ENCODE assay signal across 34 cellular contexts in the genomic region with DNA sequence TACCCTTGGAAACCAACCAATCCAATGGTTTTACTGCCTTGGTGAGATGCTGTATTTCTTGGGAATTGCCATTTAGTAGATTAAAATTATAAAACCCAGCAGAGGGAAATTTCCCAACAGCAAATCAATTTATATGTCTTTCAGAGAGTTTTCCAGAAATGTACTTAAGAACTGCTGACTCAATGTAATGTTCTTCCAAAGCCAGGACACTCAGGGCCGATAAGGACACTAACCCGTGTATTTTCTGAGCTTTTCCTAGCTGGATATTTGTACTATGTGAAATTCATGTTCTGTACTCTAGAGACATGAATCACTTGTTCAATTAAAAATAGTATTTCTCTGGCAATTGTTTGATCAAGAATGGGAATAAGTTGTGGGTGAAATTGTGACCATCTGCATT.
"Had no signal": no experiment of that assay in that cellular context is flagged by ENCODE, and none has a peak within 500 bp of the region (broad histone marks: within the 10 kb centered on the region; RNA-seq: fewer than 3 reads in every experiment).

No MANE protein-coding gene starts in this region.

- H3K27ac Mint-ChIP-seq: activated B cell treated with CpG ODN at 0.5 μM for 24 hours; activated CD4-positive, alpha-beta memory T cell treated with anti-CD3 and anti-CD28 coated beads for 36 hours; activated CD4-positive, alpha-beta T cell treated with anti-CD3 and anti-CD28 coated beads for 36 hours; activated CD4-positive, alpha-beta T cell treated with anti-CD3 and anti-CD28 coated beads, Interleukin-2, amount 10 ng/mL, durations not matched to agents 24 days and 14 days; activated CD8-positive, alpha-beta memory T cell treated with anti-CD3 and anti-CD28 coated beads, Interleukin-2, amount 10 ng/mL, durations not matched to agents 7 days and 5 days; activated CD8-positive, alpha-beta T cell treated with anti-CD3 and anti-CD28 coated beads, Interleukin-2, amount 10 ng/mL, durations not matched to agents 7 days and 5 days; activated naive CD4-positive, alpha-beta T cell treated with anti-CD3 and anti-CD28 coated beads for 36 hours; activated naive CD4-positive, alpha-beta T cell treated with anti-CD3 and anti-CD28 coated beads, Interleukin-2, amount 50 U/mL, for 24 hours; activated naive CD8-positive, alpha-beta T cell treated with anti-CD3 and anti-CD28 coated beads for 36 hours; activated T-helper 1 cell treated with anti-CD3 and anti-CD28 coated beads, Interleukin-12 subunit alpha, Interleukin-12 subunit beta, Interleukin-2, Interleukin-4 antibody, amounts not matched to agents 30 ng/mL and 10 ng/mL and 1 ng/mL, durations not matched to agents 14 hours and 24 hours and 36 hours; activated T-helper 2 cell treated with anti-CD3 and anti-CD28 coated beads, Interferon-gamma antibody, Interleukin-2, Interleukin-4, amounts not matched to agents 10 μg/mL and 5 μg/mL and 100 μg/mL, durations not matched to agents 14 hours and 24 hours and 36 hours; brain; T-helper 17 cell; T-helper 2 cell treated with Interferon-gamma antibody and Interleukin-4, amounts not matched to agents 5 μg/mL and 100 μg/mL, for 36 hours had no signal

- DNase-seq: activated B cell treated with CpG ODN at 0.5 μM for 24 hours; activated CD4-positive, alpha-beta memory T cell treated with anti-CD3 and anti-CD28 coated beads for 36 hours; activated CD4-positive, alpha-beta T cell treated with anti-CD3 and anti-CD28 coated beads for 36 hours; activated CD4-positive, alpha-beta T cell treated with anti-CD3 and anti-CD28 coated beads, Interleukin-2, amount 10 ng/mL, durations not matched to agents 24 days and 14 days; activated CD4-positive, CD25-positive, alpha-beta regulatory T cell treated with anti-CD3 and anti-CD28 coated beads, Interleukin-2, amount 50 U/mL, for 72 hours; activated CD8-positive, alpha-beta memory T cell treated with anti-CD3 and anti-CD28 coated beads, Interleukin-2, amount 10 ng/mL, durations not matched to agents 7 days and 5 days; activated CD8-positive, alpha-beta memory T cell treated with anti-CD3 and anti-CD28 coated beads, Interleukin-2, amount 50 U/mL, for 4 hours; activated CD8-positive, alpha-beta T cell treated with anti-CD3 and anti-CD28 coated beads, Interleukin-2, amount 10 ng/mL, durations not matched to agents 7 days and 5 days; activated effector memory CD4-positive, alpha-beta T cell treated with anti-CD3 and anti-CD28 coated beads, Interleukin-2, amount 50 U/mL, for 16 hours; activated naive CD4-positive, alpha-beta T cell treated with anti-CD3 and anti-CD28 coated beads for 36 hours; activated naive CD8-positive, alpha-beta T cell treated with anti-CD3 and anti-CD28 coated beads for 36 hours; activated T-cell treated with anti-CD3 and anti-CD28 coated beads, Interleukin-2, amount 50 U/mL, for 1 hour; activated T-cell treated with anti-CD3 and anti-CD28 coated beads, Interleukin-2, amount 50 U/mL, for 48 hours; central memory CD4-positive, alpha-beta T cell; cerebellar nuclear complex; colonic mucosa; effector CD8-positive, alpha-beta T cell; foreskin keratinocyte; gastrocnemius medialis; glutamatergic neuron; heart left ventricle; T-helper 17 cell; T1000; WERI-Rb-1 had no signal

- H3K4me3 ChIP-seq: ascending aorta, breast epithelium, cardiac muscle cell, colonic mucosa, gastrocnemius medialis, heart left ventricle had no signal

- H3K4me1 Mint-ChIP-seq: activated B cell treated with CpG ODN at 0.5 μM for 24 hours; activated CD4-positive, alpha-beta T cell treated with anti-CD3 and anti-CD28 coated beads for 36 hours; activated CD4-positive, alpha-beta T cell treated with anti-CD3 and anti-CD28 coated beads, Interleukin-2, amount 10 ng/mL, durations not matched to agents 24 days and 14 days; activated CD8-positive, alpha-beta memory T cell treated with anti-CD3 and anti-CD28 coated beads, Interleukin-2, amount 10 ng/mL, durations not matched to agents 7 days and 5 days; activated naive CD4-positive, alpha-beta T cell treated with anti-CD3 and anti-CD28 coated beads, Interleukin-2, amount 50 U/mL, for 24 hours; activated naive CD8-positive, alpha-beta T cell treated with anti-CD3 and anti-CD28 coated beads for 36 hours; T-helper 17 cell had no signal

- H3K9me3 Mint-ChIP-seq: activated CD4-positive, alpha-beta memory T cell treated with anti-CD3 and anti-CD28 coated beads for 36 hours; activated CD4-positive, alpha-beta T cell treated with anti-CD3 and anti-CD28 coated beads, Interleukin-2, amount 10 ng/mL, durations not matched to agents 24 days and 14 days; activated naive CD4-positive, alpha-beta T cell treated with anti-CD3 and anti-CD28 coated beads, Interleukin-2, amount 50 U/mL, for 24 hours had no signal

- H3K4me1 ChIP-seq: ascending aorta, breast epithelium, colonic mucosa, foreskin keratinocyte had no signal

- ATAC-seq: activated CD4-positive, alpha-beta T cell treated with anti-CD3 and anti-CD28 coated beads for 36 hours; activated CD8-positive, alpha-beta memory T cell treated with anti-CD3 and anti-CD28 coated beads, Interleukin-2, amount 10 ng/mL, durations not matched to agents 7 days and 5 days; activated CD8-positive, alpha-beta T cell treated with anti-CD3 and anti-CD28 coated beads, Interleukin-2, amount 10 ng/mL, durations not matched to agents 7 days and 5 days; esophagus mucosa; foreskin keratinocyte; gastrocnemius medialis; heart left ventricle; T-helper 17 cell had no signal

- H3K27ac ChIP-seq: ascending aorta, breast epithelium, cardiac muscle cell, colonic mucosa, foreskin keratinocyte, gastrocnemius medialis, heart left ventricle, WERI-Rb-1 had no signal

- FAIRE-seq: endometrium had no signal

- H3K36me3 Mint-ChIP-seq: activated CD4-positive, alpha-beta memory T cell treated with anti-CD3 and anti-CD28 coated beads for 36 hours; activated CD8-positive, alpha-beta memory T cell treated with anti-CD3 and anti-CD28 coated beads, Interleukin-2, amount 10 ng/mL, durations not matched to agents 7 days and 5 days; activated naive CD4-positive, alpha-beta T cell treated with anti-CD3 and anti-CD28 coated beads, Interleukin-2, amount 50 U/mL, for 24 hours; activated naive CD8-positive, alpha-beta T cell treated with anti-CD3 and anti-CD28 coated beads for 36 hours; brain had no signal

- H3K9me3 ChIP-seq: ascending aorta, breast epithelium, colonic mucosa, gastrocnemius medialis, heart left ventricle had no signal

- H3K27me3 ChIP-seq: ascending aorta, breast epithelium, cardiac muscle cell, colonic mucosa, foreskin keratinocyte, gastrocnemius medialis, heart left ventricle had no signal

- H3K4me3 Mint-ChIP-seq: activated B cell treated with CpG ODN at 0.5 μM for 24 hours; activated CD4-positive, alpha-beta memory T cell treated with anti-CD3 and anti-CD28 coated beads for 36 hours; activated CD4-positive, alpha-beta T cell treated with anti-CD3 and anti-CD28 coated beads for 36 hours; activated CD4-positive, alpha-beta T cell treated with anti-CD3 and anti-CD28 coated beads, Interleukin-2, amount 10 ng/mL, durations not matched to agents 24 days and 14 days; activated CD8-positive, alpha-beta memory T cell treated with anti-CD3 and anti-CD28 coated beads, Interleukin-2, amount 10 ng/mL, durations not matched to agents 7 days and 5 days; activated CD8-positive, alpha-beta T cell treated with anti-CD3 and anti-CD28 coated beads, Interleukin-2, amount 10 ng/mL, durations not matched to agents 7 days and 5 days; activated naive CD4-positive, alpha-beta T cell treated with anti-CD3 and anti-CD28 coated beads for 36 hours; activated naive CD4-positive, alpha-beta T cell treated with anti-CD3 and anti-CD28 coated beads, Interleukin-2, amount 50 U/mL, for 24 hours; activated naive CD8-positive, alpha-beta T cell treated with anti-CD3 and anti-CD28 coated beads for 36 hours; activated T-helper 1 cell treated with anti-CD3 and anti-CD28 coated beads, Interleukin-12 subunit alpha, Interleukin-12 subunit beta, Interleukin-2, Interleukin-4 antibody, amounts not matched to agents 30 ng/mL and 10 ng/mL and 1 ng/mL, durations not matched to agents 14 hours and 24 hours and 36 hours; brain; T-helper 17 cell; T-helper 2 cell treated with Interferon-gamma antibody and Interleukin-4, amounts not matched to agents 5 μg/mL and 100 μg/mL, for 36 hours had no signal

- H3K36me3 ChIP-seq: ascending aorta, breast epithelium, cardiac muscle cell, colonic mucosa, gastrocnemius medialis, heart left ventricle, WERI-Rb-1 had no signal

- H3K27me3 Mint-ChIP-seq: activated B cell treated with CpG ODN at 0.5 μM for 24 hours; activated CD4-positive, alpha-beta memory T cell treated with anti-CD3 and anti-CD28 coated beads for 36 hours; activated CD4-positive, alpha-beta T cell treated with anti-CD3 and anti-CD28 coated beads for 36 hours; activated CD4-positive, alpha-beta T cell treated with anti-CD3 and anti-CD28 coated beads, Interleukin-2, amount 10 ng/mL, durations not matched to agents 24 days and 14 days; activated CD8-positive, alpha-beta memory T cell treated with anti-CD3 and anti-CD28 coated beads, Interleukin-2, amount 10 ng/mL, durations not matched to agents 7 days and 5 days; activated naive CD4-positive, alpha-beta T cell treated with anti-CD3 and anti-CD28 coated beads, Interleukin-2, amount 50 U/mL, for 24 hours had no signal
